8 cellular contexts compared by ENCODE assay signal in the genomic region with DNA sequence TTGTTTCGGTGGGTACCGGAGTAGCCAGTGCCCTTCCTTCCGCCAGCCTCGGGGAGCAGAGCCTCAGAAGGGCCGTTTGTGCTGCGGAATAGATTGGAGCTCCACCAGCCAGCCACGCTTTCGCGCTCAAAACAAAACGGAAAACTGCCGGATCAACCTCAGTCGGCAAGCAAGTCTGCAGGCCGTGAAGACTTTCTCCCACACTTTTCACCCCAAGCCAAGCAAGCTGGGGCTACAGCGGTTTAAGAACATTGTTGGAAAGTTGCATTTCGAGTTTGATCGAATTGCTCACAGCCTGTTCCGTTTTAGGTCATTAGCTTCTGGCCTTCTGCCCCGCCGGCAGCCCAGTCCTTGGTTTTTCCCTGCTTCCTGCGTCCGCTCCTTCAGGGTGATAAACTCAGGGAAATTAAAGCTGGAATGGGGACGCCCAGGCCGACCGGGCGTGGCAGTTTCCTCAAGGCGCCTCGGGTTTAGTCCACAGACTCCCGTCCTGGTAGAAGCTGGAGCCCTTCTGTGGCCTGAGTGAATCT. TPM values are rescaled to one million over a fixed set of nuclear protein-coding genes. Genes with fewer than 3 reads are reported as not detected.
DNase-seq lines count a peak whose midpoint lies in the region; ATAC-seq and TF ChIP-seq lines count a peak whose summit lies in the region.

No MANE protein-coding gene starts in this region.

- H3K4me3 ChIP-seq in coronary artery, result peak overlapping the region; percentile 75

- H3K27me3 Mint-ChIP-seq in activated CD4-positive, alpha-beta T cell treated with anti-CD3 and anti-CD28 coated beads, Interleukin-2, amount 10 ng/mL, durations not matched to agents 7 days and 5 days, result peaks cover 74% of the 10 kb centered on the region

- H3K4me3 Mint-ChIP-seq in activated CD4-positive, alpha-beta T cell treated with anti-CD3 and anti-CD28 coated beads, Interleukin-2, amount 10 ng/mL, durations not matched to agents 7 days and 5 days, result peak overlapping the region; percentile 68

- H3K27ac ChIP-seq in coronary artery, result no peak overlapping the region

- no peak for TF ChIP-seq CTCF in coronary artery (IDR thresholded peaks at IDR 0.05)

- H3K36me3 Mint-ChIP-seq in activated CD4-positive, alpha-beta T cell treated with anti-CD3 and anti-CD28 coated beads, Interleukin-2, amount 10 ng/mL, durations not matched to agents 7 days and 5 days (ENCODE audit: low read depth), result no peaks in the 10 kb centered on the region

- no peak for ATAC-seq in HG03045 (IDR thresholded peaks at IDR 0.05; ENCODE audit: unreplicated experiment)

- peaks cover 25% of the 10 kb centered on the region for H3K4me1 Mint-ChIP-seq in activated CD4-positive, alpha-beta T cell treated with anti-CD3 and anti-CD28 coated beads, Interleukin-2, amount 10 ng/mL, durations not matched to agents 7 days and 5 days

- CTCF ChIA-PET in activated CD4-positive, alpha-beta T cell treated with anti-CD3 and anti-CD28 coated beads, Interleukin-2, amount 10 ng/mL, durations not matched to agents 7 days and 5 days (lab: Charles Lee), result interaction anchor here (1.1 to 3.5 kb wide), 3 partner anchors 12 to 73 kb away, joined by 3 to 11 read pairs (median 5); a partner anchor contains a TSS

- no peak for DNase-seq in activated CD4-positive, alpha-beta T cell treated with anti-CD3 and anti-CD28 coated beads, Interleukin-2, amount 10 ng/mL, durations not matched to agents 7 days and 5 days
- DNase-seq in activated CD4-positive, alpha-beta T cell treated with anti-CD3 and anti-CD28 coated beads for 4 hours, result no peak
- DNase-seq in NCI-H774 (lab: John Stamatoyannopoulos, UW) (peak; percentile 18), coronary artery (ENCODE audit: low spot score) (no peak), medulla oblongata (ENCODE audit: extremely low spot score) (peak; percentile 15), ureter (ENCODE audit: low spot score) (peak; percentile 50), Kasumi-1 (lab: John Stamatoyannopoulos, UW) (no peak)

- POLR2A ChIA-PET in activated CD4-positive, alpha-beta T cell treated with anti-CD3 and anti-CD28 coated beads, Interleukin-2, amount 10 ng/mL, durations not matched to agents 7 days and 5 days (lab: Charles Lee), result no interaction called here

- no peaks in the 10 kb centered on the region for H3K9me3 Mint-ChIP-seq in activated CD4-positive, alpha-beta T cell treated with anti-CD3 and anti-CD28 coated beads, Interleukin-2, amount 10 ng/mL, durations not matched to agents 7 days and 5 days

- no peak overlapping the region for H3K27ac Mint-ChIP-seq in activated CD4-positive, alpha-beta T cell treated with anti-CD3 and anti-CD28 coated beads, Interleukin-2, amount 10 ng/mL, durations not matched to agents 7 days and 5 days

RNA-seq across cellular contexts. Expression of a gene that starts 0.8 kb away (rescaled TPM):
- total RNA-seq in activated CD4-positive, alpha-beta T cell treated with anti-CD3 and anti-CD28 coated beads, Interleukin-2, amount 10 ng/mL, durations not matched to agents 7 days and 5 days, result not detected
- 16.5 TPM for total RNA-seq in ureter

RNA-seq across cellular contexts. Expression of a gene that starts 7.1 kb away (rescaled TPM):
- not detected for total RNA-seq in activated CD4-positive, alpha-beta T cell treated with anti-CD3 and anti-CD28 coated beads, Interleukin-2, amount 10 ng/mL, durations not matched to agents 7 days and 5 days
- total RNA-seq in ureter, result 2.7 TPM

Comparison
In these comparisons a context has a peak if more than half of its experiments do, and no peak if none do; other contexts are left out.
1. DNase-seq: peak in NCI-H774 (single experiment), medulla oblongata (single experiment) and ureter (single experiment); none in activated CD4-positive, alpha-beta T cell treated with anti-CD3 and anti-CD28 coated beads, Interleukin-2, amount 10 ng/mL, durations not matched to agents 7 days and 5 days (single experiment), activated CD4-positive, alpha-beta T cell treated with anti-CD3 and anti-CD28 coated beads for 4 hours (0 of 2), coronary artery (single experiment) and Kasumi-1 (0 of 2).
2. RNA of a gene that starts 0.8 kb away (total RNA-seq): 16.5 TPM in ureter (single experiment); not detected in activated CD4-positive, alpha-beta T cell treated with anti-CD3 and anti-CD28 coated beads, Interleukin-2, amount 10 ng/mL, durations not matched to agents 7 days and 5 days; every median in the first group is over 10 times any median in the second.